In the genomic region with DNA sequence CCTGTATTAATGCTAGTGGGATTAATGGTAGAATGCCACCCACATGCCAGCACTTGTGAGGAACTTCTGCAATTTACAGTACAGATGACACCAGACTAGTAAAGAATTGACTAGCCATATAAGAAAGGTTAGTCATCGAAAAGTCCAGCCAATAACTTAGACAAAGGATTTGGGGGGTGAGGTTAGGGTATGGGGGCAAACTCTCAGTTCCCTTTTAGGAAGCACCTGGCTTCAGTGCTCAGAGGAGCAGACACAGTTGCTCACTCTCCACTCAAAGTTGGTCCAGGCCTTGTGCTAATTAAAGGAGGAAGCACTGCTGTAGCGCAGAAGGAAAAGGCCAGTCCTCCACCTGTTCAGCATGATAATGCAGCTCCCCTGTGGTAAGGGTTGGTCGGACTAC, we compare ENCODE assay signal across 10 cellular contexts.
DNase-seq lines count a peak whose midpoint lies in the region; ATAC-seq, FAIRE-seq and TF ChIP-seq lines count a peak whose summit lies in the region.
"Had no signal": no experiment of that assay in that cellular context is flagged by ENCODE, and none has a peak within 500 bp of the region (broad histone marks: within the 10 kb centered on the region; RNA-seq: fewer than 3 reads in every experiment).

No MANE protein-coding gene starts in this region.

- H3K4me1 Mint-ChIP-seq in activated naive CD8-positive, alpha-beta T cell treated with anti-CD3 and anti-CD28 coated beads, Interleukin-2, amount 50 U/mL, for 24 hours = peaks cover 75% of the 10 kb centered on the region
- H3K4me1 Mint-ChIP-seq: nephron progenitor cell had no signal

- peaks cover 20% of the 10 kb centered on the region for H3K36me3 Mint-ChIP-seq in activated naive CD8-positive, alpha-beta T cell treated with anti-CD3 and anti-CD28 coated beads, Interleukin-2, amount 50 U/mL, for 24 hours (ENCODE audit: low read depth)

- H3K4me3 ChIP-seq in GM12864 (ENCODE audit: low read depth, low read length) = no peak overlapping the region

- ATAC-seq in GM19463 (IDR thresholded peaks at IDR 0.05; ENCODE audit: unreplicated experiment) (peak; percentile 79), HG03175 (IDR thresholded peaks at IDR 0.05; ENCODE audit: unreplicated experiment) (peak; percentile 66)
- peak; percentile 61 for ATAC-seq in activated naive CD8-positive, alpha-beta T cell treated with anti-CD3 and anti-CD28 coated beads, Interleukin-2, amount 50 U/mL, for 24 hours

- no peaks in the 10 kb centered on the region for H3K27me3 Mint-ChIP-seq in activated naive CD8-positive, alpha-beta T cell treated with anti-CD3 and anti-CD28 coated beads, Interleukin-2, amount 50 U/mL, for 24 hours

- peak overlapping the region; percentile 73 for H3K27ac Mint-ChIP-seq in activated naive CD8-positive, alpha-beta T cell treated with anti-CD3 and anti-CD28 coated beads, Interleukin-2, amount 50 U/mL, for 24 hours
- H3K27ac Mint-ChIP-seq: nephron progenitor cell had no signal

- no peak overlapping the region for H3K4me3 Mint-ChIP-seq in activated naive CD8-positive, alpha-beta T cell treated with anti-CD3 and anti-CD28 coated beads, Interleukin-2, amount 50 U/mL, for 24 hours
- H3K4me3 Mint-ChIP-seq: nephron progenitor cell had no signal

- DNase-seq in GM12864 (ENCODE audit: low read depth) = peak; percentile 68
- DNase-seq in activated naive CD8-positive, alpha-beta T cell treated with anti-CD3 and anti-CD28 coated beads, Interleukin-2, amount 50 U/mL, for 24 hours = no peak
- no peak for DNase-seq in H54 (ENCODE audit: insufficient read length, low spot score)
- no peak for DNase-seq in NCI-H2029 (lab: John Stamatoyannopoulos, UW)
- DNase-seq in effector CD8-positive, alpha-beta T cell (lab: John Stamatoyannopoulos, UW) = no peak
- no peak for DNase-seq in activated CD4-positive, CD25-positive, alpha-beta regulatory T cell (lab: John Stamatoyannopoulos, UW)
- DNase-seq: activated CD4-positive, alpha-beta T cell treated with anti-CD3 and anti-CD28 coated beads, Interleukin-2, amount 50 U/mL, for 48 hours; nephron progenitor cell had no signal

- no peak for TF ChIP-seq POLR2A in H54 (IDR thresholded peaks at IDR 0.05; ENCODE audit: low read depth, low read length)

- no peak for TF ChIP-seq CTCF in GM12864 (IDR thresholded peaks at IDR 0.05; ENCODE audit: low read depth, low read length, missing control alignments)

- FAIRE-seq in H54 (lab: Jason Lieb, UNC) = no peak

- H3K9me3 Mint-ChIP-seq in activated naive CD8-positive, alpha-beta T cell treated with anti-CD3 and anti-CD28 coated beads, Interleukin-2, amount 50 U/mL, for 24 hours = peaks cover 10% of the 10 kb centered on the region
